30 cellular contexts compared by ENCODE assay signal in the genomic region with DNA sequence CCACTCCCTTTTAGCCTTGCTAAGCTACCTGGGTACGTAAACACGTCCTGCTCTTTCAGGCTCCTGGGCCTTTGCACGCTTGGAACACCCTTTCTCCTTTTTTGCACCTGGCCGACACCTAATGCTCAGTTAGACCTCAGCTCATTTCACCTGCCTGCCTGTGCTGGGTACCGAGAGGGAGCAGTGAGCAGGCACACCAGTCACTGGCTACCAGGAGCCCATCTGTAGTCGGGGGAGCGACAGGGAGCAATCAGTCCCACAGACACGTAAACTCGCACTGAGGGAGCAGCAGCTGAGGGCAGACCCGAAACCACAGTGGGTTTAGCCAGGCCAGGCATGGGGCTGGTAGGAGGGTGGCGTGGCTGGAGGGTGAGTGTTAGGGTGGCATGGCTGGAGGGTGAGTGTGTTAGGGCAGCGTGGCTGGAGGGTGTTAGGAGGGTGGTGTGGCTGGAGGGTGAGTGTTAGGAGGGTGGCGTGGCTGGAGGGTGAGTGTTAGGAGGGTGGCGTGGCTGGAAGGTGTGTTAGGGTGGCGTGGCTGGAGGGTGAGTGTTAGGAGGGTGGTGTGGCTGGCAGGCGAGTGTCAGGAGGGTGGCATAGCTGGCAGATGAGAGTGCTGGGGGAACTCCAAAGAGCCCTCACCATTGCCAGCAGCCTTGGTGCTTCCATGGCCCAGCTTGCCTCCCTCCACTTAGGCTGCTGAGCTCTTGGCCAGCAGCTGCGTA. TPM values are rescaled to one million over a fixed set of nuclear protein-coding genes. Genes with fewer than 3 reads are reported as not detected.
A peak's percentile ranks its signal among the peaks of the same experiment; 100 is the strongest.
DNase-seq lines count a peak whose midpoint lies in the region; ATAC-seq, FAIRE-seq and TF ChIP-seq lines count a peak whose summit lies in the region.
"Had no signal": no experiment of that assay in that cellular context is flagged by ENCODE, and none has a peak within 500 bp of the region (broad histone marks: within the 10 kb centered on the region; RNA-seq: fewer than 3 reads in every experiment).

No MANE protein-coding gene starts in this region.

- 86 to 95% (median 93%) methylated on average over 17 of the region's 17 CpGs for WGBS in stomach, 5 donors

- no peak overlapping the region for H3K4me3 ChIP-seq in astrocyte (ENCODE audit: insufficient read depth, low read depth, low read length)
- H3K4me3 ChIP-seq in stomach, result no peak overlapping the region
- H3K4me3 ChIP-seq: esophagus squamous epithelium, MG63, Peyer's patch, SK-N-MC, smooth muscle cell, vagina had no signal

- H3K27me3 ChIP-seq in astrocyte (ENCODE audit: insufficient read depth, low read length), result no peaks in the 10 kb centered on the region
- no peaks in the 10 kb centered on the region for H3K27me3 ChIP-seq in stomach
- H3K27me3 ChIP-seq: esophagus squamous epithelium, MG63, Peyer's patch, vagina had no signal

- no peak overlapping the region for H3K4me3 Mint-ChIP-seq in activated CD8-positive, alpha-beta T cell treated with anti-CD3 and anti-CD28 coated beads, Interleukin-2, amount 10 ng/mL, durations not matched to agents 7 days and 5 days
- H3K4me3 Mint-ChIP-seq in activated CD8-positive, alpha-beta T cell treated with anti-CD3 and anti-CD28 coated beads for 36 hours, result no peak overlapping the region
- H3K4me3 Mint-ChIP-seq in astrocyte (ENCODE audit: unreplicated experiment) (no peak overlapping the region), immature natural killer cell (peak overlapping the region; percentile 84 to 93 (median 89))
- no peak overlapping the region for H3K4me3 Mint-ChIP-seq in stimulated activated memory B cell treated with anti-CD40 and anti-IgM and Interleukin-4, amounts not matched to agents 10 μg/mL and 1 μg/mL and 100 μg/mL, for 72 hours
- H3K4me3 Mint-ChIP-seq: CD4-positive, CD25-positive, alpha-beta regulatory T cell had no signal

- CTCF ChIA-PET in activated CD8-positive, alpha-beta T cell treated with anti-CD3 and anti-CD28 coated beads, Interleukin-2, amount 10 ng/mL, durations not matched to agents 7 days and 5 days (lab: Charles Lee), result interaction anchor here (1.6 kb wide), 1 partner anchor 168 kb away, joined by 4 read pairs; no protein-coding TSS in a partner anchor
- CTCF ChIA-PET in activated CD8-positive, alpha-beta T cell treated with anti-CD3 and anti-CD28 coated beads for 36 hours (lab: Charles Lee), result interaction anchor here (1.2 kb wide), 1 partner anchor 21 kb away, joined by 3 read pairs; no protein-coding TSS in a partner anchor

- H3K36me3 ChIP-seq in astrocyte (ENCODE audit: insufficient read depth, low read length), result peaks cover 5% of the 10 kb centered on the region
- peaks cover 48 to 88% (median 87%) of the 10 kb centered on the region in 4 donors for H3K36me3 ChIP-seq in stomach

- TF ChIP-seq EP300 in stomach (IDR thresholded peaks at IDR 0.05), result no peak

- TF ChIP-seq CTCF in activated CD8-positive, alpha-beta T cell treated with anti-CD3 and anti-CD28 coated beads for 36 hours (IDR thresholded peaks at IDR 0.05), result no peak
- TF ChIP-seq CTCF in astrocyte (IDR thresholded peaks at IDR 0.05; ENCODE audit: insufficient read depth, low read depth, low read length) (no peak), stomach (IDR thresholded peaks at IDR 0.05) (no peak)

- no peak for TF ChIP-seq POLR2A in stomach (IDR thresholded peaks at IDR 0.05)

- H3K9me3 ChIP-seq in astrocyte (ENCODE audit: insufficient read depth, low read depth, low read length), result no peaks in the 10 kb centered on the region
- H3K9me3 ChIP-seq in stomach, result peaks cover 0 to 12% (median 5%) of the 10 kb centered on the region in 4 donors
- H3K9me3 ChIP-seq: MG63, Peyer's patch, vagina had no signal

- H3K27ac ChIP-seq in astrocyte (ENCODE audit: low read depth, low read length) (no peak overlapping the region), stomach (no peak overlapping the region)
- H3K27ac ChIP-seq: esophagus squamous epithelium, parathyroid adenoma, SK-N-MC, vagina had no signal

- peak overlapping the region; percentile 78 for H3K27ac Mint-ChIP-seq in activated CD8-positive, alpha-beta T cell treated with anti-CD3 and anti-CD28 coated beads, Interleukin-2, amount 10 ng/mL, durations not matched to agents 7 days and 5 days
- no peak overlapping the region for H3K27ac Mint-ChIP-seq in activated CD8-positive, alpha-beta T cell treated with anti-CD3 and anti-CD28 coated beads for 36 hours
- H3K27ac Mint-ChIP-seq in astrocyte (ENCODE audit: unreplicated experiment), result peak overlapping the region; percentile 26
- peak overlapping the region; percentile 93 to 100 (median 99) for H3K27ac Mint-ChIP-seq in immature natural killer cell
- peak overlapping the region; percentile 28 for H3K27ac Mint-ChIP-seq in stimulated activated memory B cell treated with anti-CD40 and anti-IgM and Interleukin-4, amounts not matched to agents 10 μg/mL and 1 μg/mL and 100 μg/mL, for 72 hours
- H3K27ac Mint-ChIP-seq: CD4-positive, CD25-positive, alpha-beta regulatory T cell had no signal

- DNase-seq in activated CD8-positive, alpha-beta T cell treated with anti-CD3 and anti-CD28 coated beads, Interleukin-2, amount 10 ng/mL, durations not matched to agents 7 days and 5 days, result no peak
- DNase-seq in activated CD8-positive, alpha-beta T cell treated with anti-CD3 and anti-CD28 coated beads for 36 hours, result no peak
- no peak for DNase-seq in astrocyte (ENCODE audit: low read depth)
- DNase-seq in immature natural killer cell, result peak; percentile 71 to 78 (median 73)
- no peak for DNase-seq in stomach
- no peak for DNase-seq in NCI-H2171 treated with DMSO at 0.1 percent for 48 hours (lab: John Stamatoyannopoulos, UW)
- DNase-seq: ACHN; activated effector memory CD4-positive, alpha-beta T cell treated with Interleukin-2 at 50 U/mL for 16 hours; amniotic stem cell; CD4-positive, CD25-positive, alpha-beta regulatory T cell; central memory CD4-positive, alpha-beta T cell; DMS53; effector CD8-positive, alpha-beta T cell; esophagus squamous epithelium; HCEC 1CT; MG63; NCI-H1694 treated with DMSO at 0.1 percent for 48 hours; NCI-H226; stimulated activated CD4-positive, alpha-beta T cell treated with anti-CD3 and anti-CD28 coated beads, Interleukin-4, amount 100 ng/mL, for 24 hours; substantia nigra had no signal

- H3K9ac ChIP-seq in astrocyte (ENCODE audit: low read length), result no peak overlapping the region
- H3K9ac ChIP-seq: parathyroid adenoma had no signal

- peaks cover 66% of the 10 kb centered on the region for H3K36me3 Mint-ChIP-seq in activated CD8-positive, alpha-beta T cell treated with anti-CD3 and anti-CD28 coated beads, Interleukin-2, amount 10 ng/mL, durations not matched to agents 7 days and 5 days (ENCODE audit: low read depth)
- peaks cover 6% of the 10 kb centered on the region for H3K36me3 Mint-ChIP-seq in activated CD8-positive, alpha-beta T cell treated with anti-CD3 and anti-CD28 coated beads for 36 hours (ENCODE audit: low read depth)
- H3K36me3 Mint-ChIP-seq in astrocyte (ENCODE audit: low read depth, unreplicated experiment) (peaks cover 13% of the 10 kb centered on the region), immature natural killer cell (peaks cover 29 to 66% (median 37%) of the 10 kb centered on the region in 3 donors)
- peaks cover 37% of the 10 kb centered on the region for H3K36me3 Mint-ChIP-seq in stimulated activated memory B cell treated with anti-CD40 and anti-IgM and Interleukin-4, amounts not matched to agents 10 μg/mL and 1 μg/mL and 100 μg/mL, for 72 hours

- no peak for ATAC-seq in activated CD8-positive, alpha-beta T cell treated with anti-CD3 and anti-CD28 coated beads, Interleukin-2, amount 10 ng/mL, durations not matched to agents 7 days and 5 days
- ATAC-seq in activated CD8-positive, alpha-beta T cell treated with anti-CD3 and anti-CD28 coated beads for 36 hours, result no peak
- ATAC-seq in stimulated activated memory B cell treated with anti-CD40 and anti-IgM and Interleukin-4, amounts not matched to agents 10 μg/mL and 1 μg/mL and 100 μg/mL, for 72 hours, result no peak
- no peak for ATAC-seq in HG02678 (IDR thresholded peaks at IDR 0.05; ENCODE audit: unreplicated experiment)
- ATAC-seq: activated CD4-positive, CD25-positive, alpha-beta regulatory T cell treated with anti-CD3 and anti-CD28 coated beads, Interleukin-2, amount 50 U/mL, for 24 hours had no signal

- no peak for FAIRE-seq in astrocyte (lab: Jason Lieb, UNC)
- FAIRE-seq: GM12892 had no signal

- peaks cover 5% of the 10 kb centered on the region for H3K4me1 ChIP-seq in astrocyte (ENCODE audit: insufficient read depth, low read length)
- peaks cover 0 to 18% (median 10%) of the 10 kb centered on the region in 4 donors for H3K4me1 ChIP-seq in stomach
- H3K4me1 ChIP-seq: parathyroid adenoma, vagina had no signal

- H3K9me3 Mint-ChIP-seq in activated CD8-positive, alpha-beta T cell treated with anti-CD3 and anti-CD28 coated beads, Interleukin-2, amount 10 ng/mL, durations not matched to agents 7 days and 5 days (ENCODE audit: insufficient read depth), result no peaks in the 10 kb centered on the region
- H3K9me3 Mint-ChIP-seq in activated CD8-positive, alpha-beta T cell treated with anti-CD3 and anti-CD28 coated beads for 36 hours, result no peaks in the 10 kb centered on the region
- no peaks in the 10 kb centered on the region for H3K9me3 Mint-ChIP-seq in astrocyte (ENCODE audit: unreplicated experiment)
- H3K9me3 Mint-ChIP-seq in immature natural killer cell, result peaks cover 0 to 1% (median 0%) of the 10 kb centered on the region in 6 donors
- H3K9me3 Mint-ChIP-seq in stimulated activated memory B cell treated with anti-CD40 and anti-IgM and Interleukin-4, amounts not matched to agents 10 μg/mL and 1 μg/mL and 100 μg/mL, for 72 hours, result peaks cover 5% of the 10 kb centered on the region

- POLR2A ChIA-PET in activated CD8-positive, alpha-beta T cell treated with anti-CD3 and anti-CD28 coated beads, Interleukin-2, amount 10 ng/mL, durations not matched to agents 7 days and 5 days (lab: Charles Lee), result interaction anchor here (0.6 kb wide), 2 partner anchors 809 to 876 kb away, joined by 3 read pairs; no protein-coding TSS in a partner anchor
- POLR2A ChIA-PET in activated CD8-positive, alpha-beta T cell treated with anti-CD3 and anti-CD28 coated beads for 36 hours (lab: Charles Lee), result interaction anchor here (0.7 to 1.4 kb wide), 2 partner anchors 141 to 450 kb away, joined by 3 to 4 read pairs; no protein-coding TSS in a partner anchor

- H3K79me2 ChIP-seq in astrocyte (ENCODE audit: insufficient read depth, low read length), result no peaks in the 10 kb centered on the region
- H3K79me2 ChIP-seq: parathyroid adenoma had no signal

- no peak overlapping the region for H2AFZ ChIP-seq in astrocyte (ENCODE audit: low read depth, low read length)
- H2AFZ ChIP-seq: parathyroid adenoma had no signal

- intact Hi-C loops in activated CD8-positive, alpha-beta T cell treated with anti-CD3 and anti-CD28 coated beads for 36 hours (cut with micrococcal nuclease), result no loop called here
- intact Hi-C loops in stomach (cut with DNase I; ENCODE audit: low total_unique reads), result no loop called here

- peaks cover 77% of the 10 kb centered on the region for H3K4me1 Mint-ChIP-seq in activated CD8-positive, alpha-beta T cell treated with anti-CD3 and anti-CD28 coated beads, Interleukin-2, amount 10 ng/mL, durations not matched to agents 7 days and 5 days (ENCODE audit: low read depth)
- H3K4me1 Mint-ChIP-seq in activated CD8-positive, alpha-beta T cell treated with anti-CD3 and anti-CD28 coated beads for 36 hours (ENCODE audit: low read depth), result peaks cover 24% of the 10 kb centered on the region
- peaks cover 15% of the 10 kb centered on the region for H3K4me1 Mint-ChIP-seq in astrocyte (ENCODE audit: low read depth, unreplicated experiment)
- peaks cover 90 to 91% of the 10 kb centered on the region in 2 donors for H3K4me1 Mint-ChIP-seq in immature natural killer cell
- H3K4me1 Mint-ChIP-seq in stimulated activated memory B cell treated with anti-CD40 and anti-IgM and Interleukin-4, amounts not matched to agents 10 μg/mL and 1 μg/mL and 100 μg/mL, for 72 hours, result peaks cover 76% of the 10 kb centered on the region

- no peak overlapping the region for H3K4me2 ChIP-seq in astrocyte (ENCODE audit: low read length)
- H3K4me2 ChIP-seq: smooth muscle cell had no signal

- no peaks in the 10 kb centered on the region for H3K27me3 Mint-ChIP-seq in activated CD8-positive, alpha-beta T cell treated with anti-CD3 and anti-CD28 coated beads, Interleukin-2, amount 10 ng/mL, durations not matched to agents 7 days and 5 days (ENCODE audit: low read depth)
- H3K27me3 Mint-ChIP-seq in activated CD8-positive, alpha-beta T cell treated with anti-CD3 and anti-CD28 coated beads for 36 hours, result no peaks in the 10 kb centered on the region
- no peaks in the 10 kb centered on the region for H3K27me3 Mint-ChIP-seq in astrocyte (ENCODE audit: low read depth, unreplicated experiment)
- peaks cover 21 to 58% (median 47%) of the 10 kb centered on the region in 3 donors for H3K27me3 Mint-ChIP-seq in immature natural killer cell (ENCODE audit: low read depth in 3 of 3)
- no peaks in the 10 kb centered on the region for H3K27me3 Mint-ChIP-seq in stimulated activated memory B cell treated with anti-CD40 and anti-IgM and Interleukin-4, amounts not matched to agents 10 μg/mL and 1 μg/mL and 100 μg/mL, for 72 hours
- H3K27me3 Mint-ChIP-seq: CD4-positive, CD25-positive, alpha-beta regulatory T cell had no signal

- no peaks in the 10 kb centered on the region for H4K20me1 ChIP-seq in astrocyte (ENCODE audit: insufficient read depth, low read length)

RNA-seq across cellular contexts. Expression of a gene that starts 6.4 kb away (rescaled TPM):
- 100 to 1,000 TPM; 111 to 114 TPM for total RNA-seq in activated CD8-positive, alpha-beta T cell treated with anti-CD3 and anti-CD28 coated beads, Interleukin-2, amount 10 ng/mL, durations not matched to agents 7 days and 5 days
- 10 to 100 TPM; 39.4 to 41.4 TPM for total RNA-seq in activated CD8-positive, alpha-beta T cell treated with anti-CD3 and anti-CD28 coated beads for 36 hours
- total RNA-seq in astrocyte, result 2.4 and 4.1 TPM in 2 replicates
- polyA plus RNA-seq in immature natural killer cell, result under 1 TPM in 2 of 3 donors, not detected in 1; 0.50 to 0.71 TPM
- total RNA-seq in stomach, result 10 to 100 TPM in 2 of 5 donors, 1 to 10 TPM in 3; 2.6 to 64.0 (median 8.1) TPM
- 1 to 10 TPM; 1.1 to 4.3 (median 2.7) TPM for polyA plus RNA-seq in stomach

RNA-seq across cellular contexts. Expression of a gene that starts 22.5 kb away (rescaled TPM):
- 10 to 100 TPM; 20.0 to 25.1 TPM for total RNA-seq in activated CD8-positive, alpha-beta T cell treated with anti-CD3 and anti-CD28 coated beads, Interleukin-2, amount 10 ng/mL, durations not matched to agents 7 days and 5 days
- total RNA-seq in activated CD8-positive, alpha-beta T cell treated with anti-CD3 and anti-CD28 coated beads for 36 hours, result 10 to 100 TPM in 1 of 2 experiments, 1 to 10 TPM in 1; 9.0 to 11.9 TPM
- total RNA-seq in astrocyte (15.0 and 16.1 TPM in 2 replicates), stomach (100 to 1,000 TPM in 2 of 5 donors, 10 to 100 TPM in 3; 35.2 to 411 (median 88.8) TPM)
- polyA plus RNA-seq in immature natural killer cell (100 to 1,000 TPM; 190 to 290 (median 205) TPM), stomach (10 to 100 TPM; 20.0 to 36.4 (median 22.7) TPM)

RNA-seq across cellular contexts. Expression of a gene that starts 27.1 kb away (rescaled TPM):
- not detected for total RNA-seq in activated CD8-positive, alpha-beta T cell treated with anti-CD3 and anti-CD28 coated beads, Interleukin-2, amount 10 ng/mL, durations not matched to agents 7 days and 5 days
- total RNA-seq in activated CD8-positive, alpha-beta T cell treated with anti-CD3 and anti-CD28 coated beads for 36 hours, result not detected
- total RNA-seq in astrocyte, result not detected in 2 replicates
- under 1 TPM in 2 of 3 donors, not detected in 1; 0.20 to 0.59 TPM for polyA plus RNA-seq in immature natural killer cell
- under 1 TPM in 1 of 5 donors, not detected in 4; under 0.01 TPM for total RNA-seq in stomach
- polyA plus RNA-seq in stomach, result under 1 TPM in 2 of 3 donors, not detected in 1; 0.06 to 0.10 TPM
- total RNA-seq: CD4-positive, CD25-positive, alpha-beta regulatory T cell; glomerular endothelial cell; smooth muscle cell; vagina had no signal

RNA-seq across cellular contexts. Expression of a gene that starts 40.2 kb away (rescaled TPM):
- total RNA-seq in activated CD8-positive, alpha-beta T cell treated with anti-CD3 and anti-CD28 coated beads, Interleukin-2, amount 10 ng/mL, durations not matched to agents 7 days and 5 days, result 10 to 100 TPM; 11.6 to 11.7 TPM
- total RNA-seq in activated CD8-positive, alpha-beta T cell treated with anti-CD3 and anti-CD28 coated beads for 36 hours, result 10 to 100 TPM; 11.9 to 12.1 TPM
- total RNA-seq in astrocyte, result 5.4 and 5.7 TPM in 2 replicates
- 10 to 100 TPM; 23.2 to 32.8 (median 23.7) TPM for polyA plus RNA-seq in immature natural killer cell
- total RNA-seq in stomach, result 10 to 100 TPM in 3 of 5 donors, 1 to 10 TPM in 1, not detected in 1; 7.2 to 24.6 (median 12.7) TPM
- 10 to 100 TPM in 2 of 3 donors, 1 to 10 TPM in 1; 9.7 to 12.1 (median 11.6) TPM for polyA plus RNA-seq in stomach

RNA-seq across cellular contexts. Expression of a gene that starts 45.2 kb away (rescaled TPM):
- 10 to 100 TPM; 84.0 to 84.6 TPM for total RNA-seq in activated CD8-positive, alpha-beta T cell treated with anti-CD3 and anti-CD28 coated beads, Interleukin-2, amount 10 ng/mL, durations not matched to agents 7 days and 5 days
- 10 to 100 TPM; 87.2 to 98.1 TPM for total RNA-seq in activated CD8-positive, alpha-beta T cell treated with anti-CD3 and anti-CD28 coated beads for 36 hours
- total RNA-seq in astrocyte (29.6 and 33.4 TPM in 2 replicates), stomach (100 to 1,000 TPM in 1 of 5 donors, 10 to 100 TPM in 4; 47.9 to 114 (median 68.8) TPM)
- polyA plus RNA-seq in immature natural killer cell (10 to 100 TPM; 12.3 to 18.5 (median 16.8) TPM), stomach (10 to 100 TPM; 23.8 to 30.0 (median 28.0) TPM)

Comparison
In these comparisons a context has a peak if more than half of its experiments do, and no peak if none do; other contexts are left out.
1. DNase-seq: peak in immature natural killer cell (3 of 3); none in activated CD8-positive, alpha-beta T cell treated with anti-CD3 and anti-CD28 coated beads, Interleukin-2, amount 10 ng/mL, durations not matched to agents 7 days and 5 days (single experiment), activated CD8-positive, alpha-beta T cell treated with anti-CD3 and anti-CD28 coated beads for 36 hours (single experiment), astrocyte (single experiment), stomach (single experiment) and NCI-H2171 treated with DMSO at 0.1 percent for 48 hours (single experiment).
2. H3K4me3 Mint-ChIP-seq: peak in immature natural killer cell (5 of 5); none in activated CD8-positive, alpha-beta T cell treated with anti-CD3 and anti-CD28 coated beads, Interleukin-2, amount 10 ng/mL, durations not matched to agents 7 days and 5 days (single experiment), activated CD8-positive, alpha-beta T cell treated with anti-CD3 and anti-CD28 coated beads for 36 hours (single experiment), astrocyte (single experiment) and stimulated activated memory B cell treated with anti-CD40 and anti-IgM and Interleukin-4, amounts not matched to agents 10 μg/mL and 1 μg/mL and 100 μg/mL, for 72 hours (single experiment).